9 cellular contexts compared by ENCODE assay signal in genomic region chr3:87793322-87793877, GRCh38.
DNase-seq lines count a peak whose midpoint lies in the region; ATAC-seq and TF ChIP-seq lines count a peak whose summit lies in the region.
"Had no signal": no experiment of that assay in that cellular context is flagged by ENCODE, and none has a peak within 500 bp of the region (broad histone marks: within the 10 kb centered on the region; RNA-seq: fewer than 3 reads in every experiment).

No MANE protein-coding gene starts in this region.

- ATAC-seq in HG03354 (IDR thresholded peaks at IDR 0.05; ENCODE audit: poor library complexity, severe bottlenecking, unreplicated experiment) (peak; percentile 37), GM18502 (IDR thresholded peaks at IDR 0.05; ENCODE audit: poor library complexity, unreplicated experiment) (no peak), GM18907 (IDR thresholded peaks at IDR 0.05; ENCODE audit: unreplicated experiment) (no peak)
- ATAC-seq in effector memory CD8-positive, alpha-beta T cell (replicated peaks): no peak

- H3K27ac Mint-ChIP-seq in effector memory CD8-positive, alpha-beta T cell: no peak overlapping the region
- H3K27ac Mint-ChIP-seq in nephron progenitor cell: peak overlapping the region; percentile 5

- no peaks in the 10 kb centered on the region for H3K36me3 Mint-ChIP-seq in effector memory CD8-positive, alpha-beta T cell (ENCODE audit: insufficient read depth)
- no peaks in the 10 kb centered on the region for H3K36me3 Mint-ChIP-seq in nephron progenitor cell (ENCODE audit: low read depth)

- peak overlapping the region; percentile 5 for H3K4me3 ChIP-seq in AG09309 (ENCODE audit: control insufficient read depth, low read depth, low read length)

- DNase-seq in AG09309 (ENCODE audit: low read depth): no peak
- DNase-seq in effector memory CD8-positive, alpha-beta T cell: no peak
- no peak for DNase-seq in nephron progenitor cell
- no peak for DNase-seq in NOMO-1 treated with dmso at 0.1 percent for 144 hours (lab: John Stamatoyannopoulos, UW; ENCODE audit: unreplicated experiment)
- no peak for DNase-seq in DMS79 (lab: John Stamatoyannopoulos, UW)
- DNase-seq: GF-D8 had no signal

- peak overlapping the region; percentile 7 to 31 for H3K4me3 Mint-ChIP-seq in effector memory CD8-positive, alpha-beta T cell
- H3K4me3 Mint-ChIP-seq in nephron progenitor cell: peak overlapping the region; percentile 89

- peaks cover 60 to 82% of the 10 kb centered on the region in 2 donors for H3K27me3 Mint-ChIP-seq in effector memory CD8-positive, alpha-beta T cell
- peaks cover 59% of the 10 kb centered on the region for H3K27me3 Mint-ChIP-seq in nephron progenitor cell (ENCODE audit: low read depth, poor library complexity)

- TF ChIP-seq CTCF in AG09309 (IDR thresholded peaks at IDR 0.05; ENCODE audit: control insufficient read depth, insufficient read depth, low read depth, low read length, missing control alignments): no peak
- TF ChIP-seq CTCF in nephron progenitor cell (IDR thresholded peaks at IDR 0.05): no peak

- H3K9me3 Mint-ChIP-seq in effector memory CD8-positive, alpha-beta T cell: no peaks in the 10 kb centered on the region
- no peaks in the 10 kb centered on the region for H3K9me3 Mint-ChIP-seq in nephron progenitor cell

- peaks cover 4 to 18% of the 10 kb centered on the region in 2 donors for H3K4me1 Mint-ChIP-seq in effector memory CD8-positive, alpha-beta T cell (ENCODE audit: low read depth in 2 of 2)
- H3K4me1 Mint-ChIP-seq in nephron progenitor cell: peaks cover 18% of the 10 kb centered on the region
